Comparison of ENCODE assay signal across 24 cellular contexts in the genomic region with DNA sequence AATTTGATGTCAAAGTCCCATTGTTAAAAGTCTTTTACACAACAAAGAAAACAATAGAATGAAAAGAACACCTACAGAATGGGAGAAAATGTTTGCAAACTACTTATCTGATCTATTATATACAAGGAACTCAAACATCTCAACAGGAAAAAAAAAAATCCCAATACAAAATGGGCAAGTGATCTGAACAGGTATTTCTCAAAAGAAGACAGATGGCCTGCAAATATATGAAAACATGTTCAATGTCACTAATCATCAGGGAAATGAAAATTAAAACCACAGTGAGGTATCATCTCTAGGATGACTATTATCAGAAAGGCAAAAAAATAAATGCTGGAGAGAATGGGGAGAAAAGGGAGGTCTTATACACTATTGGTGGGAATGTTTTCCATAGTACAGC.
"Had no signal": no experiment of that assay in that cellular context is flagged by ENCODE, and none has a peak within 500 bp of the region (broad histone marks: within the 10 kb centered on the region; RNA-seq: fewer than 3 reads in every experiment).

No MANE protein-coding gene starts in this region.

- DNase-seq: colonic mucosa; cortex of kidney; effector CD8-positive, alpha-beta T cell; effector memory CD8-positive, alpha-beta T cell; endodermal cell; foreskin keratinocyte; head of caudate nucleus; heart right ventricle; hippocampal formation; left cardiac atrium; left lung; left ventricle myocardium superior; lower lobe of right lung; mesendoderm; midbrain had no signal

- H3K4me3 ChIP-seq: colonic mucosa, esophagus muscularis mucosa, gastroesophageal sphincter, heart right ventricle, left lung, lower lobe of right lung had no signal

- H3K27ac ChIP-seq: colonic mucosa, esophagus muscularis mucosa, foreskin keratinocyte, gastroesophageal sphincter, heart right ventricle, left lung, lower lobe of right lung had no signal

- H3K9me3 ChIP-seq: colonic mucosa, gastroesophageal sphincter had no signal

- H3K27ac Mint-ChIP-seq: dendritic cell treated with granulocyte-macrophage colony-stimulating factor and Interleukin-4, amounts not matched to agents 40 ng/mL and 50 ng/mL, for 4 days; effector memory CD8-positive, alpha-beta T cell; endodermal cell; memory B cell had no signal

- FAIRE-seq: endometrium, endothelial cell of umbilical vein, frontal cortex, islet of Langerhans, keratinocyte had no signal

- H3K27me3 Mint-ChIP-seq: dendritic cell treated with granulocyte-macrophage colony-stimulating factor and Interleukin-4, amounts not matched to agents 40 ng/mL and 50 ng/mL, for 4 days; effector memory CD8-positive, alpha-beta T cell; memory B cell had no signal

- ATAC-seq: effector memory CD8-positive, alpha-beta T cell; foreskin keratinocyte; gastroesophageal sphincter; heart right ventricle; left cardiac atrium; left lung; left ventricle myocardium superior; lower lobe of right lung had no signal

- H3K4me1 ChIP-seq: colonic mucosa, gastroesophageal sphincter had no signal

- H3K4me3 Mint-ChIP-seq: dendritic cell treated with granulocyte-macrophage colony-stimulating factor and Interleukin-4, amounts not matched to agents 40 ng/mL and 50 ng/mL, for 4 days; effector memory CD8-positive, alpha-beta T cell; endodermal cell; memory B cell had no signal

- H3K9me3 Mint-ChIP-seq: dendritic cell treated with granulocyte-macrophage colony-stimulating factor and Interleukin-4, amounts not matched to agents 40 ng/mL and 50 ng/mL, for 4 days; effector memory CD8-positive, alpha-beta T cell had no signal

- H3K4me1 Mint-ChIP-seq: memory B cell had no signal
